Comparison of ENCODE assay signal across 9 cellular contexts in genomic region chr2:85266424-85267041, GRCh38.
DNase-seq lines count a peak whose midpoint lies in the region; ATAC-seq and TF ChIP-seq lines count a peak whose summit lies in the region.
"Had no signal": no experiment of that assay in that cellular context is flagged by ENCODE, and none has a peak within 500 bp of the region (broad histone marks: within the 10 kb centered on the region; RNA-seq: fewer than 3 reads in every experiment).

No MANE protein-coding gene starts in this region.

- POLR2A ChIA-PET in MCF 10A (lab: Yijun Ruan, JAX) = interaction anchor here (0.6 to 0.7 kb wide), 2 partner anchors 18 to 28 kb away, joined by 3 to 4 read pairs; no protein-coding TSS in a partner anchor

- H3K9me3 Mint-ChIP-seq in MCF 10A (ENCODE audit: unreplicated experiment) = no peaks in the 10 kb centered on the region

- intact Hi-C loops in MCF 10A (cut with micrococcal nuclease) = loop anchor here (1.0 kb wide), 2 partner anchors 19 to 34 kb away; no protein-coding TSS in a partner anchor

- ATAC-seq in GM18508 (IDR thresholded peaks at IDR 0.05; ENCODE audit: insufficient read depth, unreplicated experiment) = peak; percentile 82

- no peaks in the 10 kb centered on the region for H3K27me3 Mint-ChIP-seq in MCF 10A (ENCODE audit: insufficient read depth, unreplicated experiment)

- no peaks in the 10 kb centered on the region for H3K27me3 ChIP-seq in kidney epithelial cell (ENCODE audit: control insufficient read depth, insufficient read depth, low read length)

- H3K27ac ChIP-seq in VCaP = no peak overlapping the region
- H3K27ac ChIP-seq: skin epidermis had no signal

- H3K36me3 Mint-ChIP-seq in MCF 10A (ENCODE audit: insufficient read depth, unreplicated experiment) = no peaks in the 10 kb centered on the region

- in situ Hi-C loops in ACHN (cut with HindIII; ENCODE audit: low pct_ligation_motif_present, low pct_unique_long_range_greater_than_20kb, low sequenced_read_pairs) = no loop called here

- peak; percentile 68 for DNase-seq in ACHN
- peak; percentile 69 for DNase-seq in HS-27A (ENCODE audit: low read depth)
- peak; percentile 74 for DNase-seq in MCF 10A (ENCODE audit: unreplicated experiment)
- DNase-seq in kidney epithelial cell (ENCODE audit: low read depth) = no peak
- peak; percentile 13 to 51 (median 29) for DNase-seq in stimulated activated CD4-positive, alpha-beta T cell treated with anti-CD3 and anti-CD28 coated beads, TNF-alpha, amount 100 ng/mL, for 1 hour (ENCODE audit: low read depth in 3 of 3, low spot score in 1 of 3)
- DNase-seq in NCI-H2107 (lab: John Stamatoyannopoulos, UW) = no peak

- no TSS peak for BruUV-seq in MCF 10A (replicated peaks; lab: Mats Ljungman, UMichigan)

- no peak overlapping the region for H3K4me3 Mint-ChIP-seq in MCF 10A (ENCODE audit: unreplicated experiment)

- CTCF ChIA-PET in MCF 10A (lab: Yijun Ruan, JAX) = interaction anchor here (0.5 to 12.6 kb wide), 27 partner anchors 8 to 205 kb away, joined by 3 to 175 read pairs (median 4); partner anchors contain the start of gene TCF7L1

- H3K4me1 Mint-ChIP-seq in MCF 10A (ENCODE audit: insufficient read depth, unreplicated experiment) = no peaks in the 10 kb centered on the region

- H3K27ac Mint-ChIP-seq in MCF 10A (ENCODE audit: low read depth, unreplicated experiment) = no peak overlapping the region

- TF ChIP-seq CTCF in VCaP (conservative IDR thresholded peaks at IDR 0.05) (peak; percentile 74), MCF 10A (IDR thresholded peaks at IDR 0.05; ENCODE audit: unreplicated experiment) (peak; percentile 92), kidney epithelial cell (IDR thresholded peaks at IDR 0.05; ENCODE audit: insufficient read depth, low read length, poor library complexity, severe bottlenecking) (peak; percentile 80)

- H3K4me3 ChIP-seq in kidney epithelial cell (ENCODE audit: low read depth, low read length) = no peak overlapping the region
- H3K4me3 ChIP-seq: skin epidermis had no signal

- no peaks in the 10 kb centered on the region for H3K36me3 ChIP-seq in kidney epithelial cell (ENCODE audit: control insufficient read depth, insufficient read depth, low read length)

Comparison
In these comparisons a context has a peak if more than half of its experiments do, and no peak if none do; other contexts are left out.
1. DNase-seq: peak in ACHN (single experiment), HS-27A (single experiment), MCF 10A (single experiment) and stimulated activated CD4-positive, alpha-beta T cell treated with anti-CD3 and anti-CD28 coated beads, TNF-alpha, amount 100 ng/mL, for 1 hour (3 of 3); none in kidney epithelial cell (single experiment) and NCI-H2107 (single experiment).
2. Peak in every context shown above with its lines, with median percentiles within 50 percentile points of each other: CTCF ChIP-seq.